ENCODE assay signal across 3 cellular contexts in the genomic region with DNA sequence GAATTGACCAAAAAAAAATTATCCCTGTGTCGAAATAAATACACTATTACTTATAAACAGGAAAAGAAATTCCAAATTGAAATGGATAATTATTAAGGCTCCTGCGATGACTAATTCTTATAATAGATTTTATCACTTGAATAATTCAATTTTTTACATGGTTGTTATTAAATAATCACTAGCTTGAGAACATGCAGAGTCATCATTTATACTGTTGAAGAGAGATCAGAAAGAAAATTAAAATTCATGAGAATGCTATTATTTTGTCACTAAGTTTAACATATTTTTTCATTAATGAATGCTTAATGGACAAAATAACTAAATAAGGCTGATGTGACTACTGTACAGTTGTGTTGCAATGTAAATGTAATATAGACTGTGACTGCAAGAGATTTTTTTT.
TF ChIP-seq lines count a peak whose summit lies in the region.

No MANE protein-coding gene starts in this region.

TF ChIP-seq in HepG2, 621 proteins besides CTCF, POLR2A, EP300 and RAD21:
- TF ChIP-seq DNMT3B (CRISPR knock-in tag; conservative IDR thresholded peaks at IDR 0.05) (no peak), ZNF678 (CRISPR knock-in tag; IDR thresholded peaks at IDR 0.05) (no peak), MAFK (conservative IDR thresholded peaks at IDR 0.05 in 1 of 2, IDR thresholded peaks at IDR 0.05 in 1 of 2; ENCODE audit: low read length in 2 of 2) (peak; percentile 62 to 86), ZMYM4 (CRISPR knock-in tag; IDR thresholded peaks at IDR 0.05) (no peak), MAFF (IDR thresholded peaks at IDR 0.05; ENCODE audit: low read depth, low read length) (peak; percentile 60; the same call in 1 of the 2 replicates), ZFY (CRISPR knock-in tag; IDR thresholded peaks at IDR 0.05) (no peak), CREB1 (IDR thresholded peaks at IDR 0.05) (no peak), CREB1 (CRISPR knock-in tag; IDR thresholded peaks at IDR 0.05) (no peak)
- TF ChIP-seq, protein P1, sequence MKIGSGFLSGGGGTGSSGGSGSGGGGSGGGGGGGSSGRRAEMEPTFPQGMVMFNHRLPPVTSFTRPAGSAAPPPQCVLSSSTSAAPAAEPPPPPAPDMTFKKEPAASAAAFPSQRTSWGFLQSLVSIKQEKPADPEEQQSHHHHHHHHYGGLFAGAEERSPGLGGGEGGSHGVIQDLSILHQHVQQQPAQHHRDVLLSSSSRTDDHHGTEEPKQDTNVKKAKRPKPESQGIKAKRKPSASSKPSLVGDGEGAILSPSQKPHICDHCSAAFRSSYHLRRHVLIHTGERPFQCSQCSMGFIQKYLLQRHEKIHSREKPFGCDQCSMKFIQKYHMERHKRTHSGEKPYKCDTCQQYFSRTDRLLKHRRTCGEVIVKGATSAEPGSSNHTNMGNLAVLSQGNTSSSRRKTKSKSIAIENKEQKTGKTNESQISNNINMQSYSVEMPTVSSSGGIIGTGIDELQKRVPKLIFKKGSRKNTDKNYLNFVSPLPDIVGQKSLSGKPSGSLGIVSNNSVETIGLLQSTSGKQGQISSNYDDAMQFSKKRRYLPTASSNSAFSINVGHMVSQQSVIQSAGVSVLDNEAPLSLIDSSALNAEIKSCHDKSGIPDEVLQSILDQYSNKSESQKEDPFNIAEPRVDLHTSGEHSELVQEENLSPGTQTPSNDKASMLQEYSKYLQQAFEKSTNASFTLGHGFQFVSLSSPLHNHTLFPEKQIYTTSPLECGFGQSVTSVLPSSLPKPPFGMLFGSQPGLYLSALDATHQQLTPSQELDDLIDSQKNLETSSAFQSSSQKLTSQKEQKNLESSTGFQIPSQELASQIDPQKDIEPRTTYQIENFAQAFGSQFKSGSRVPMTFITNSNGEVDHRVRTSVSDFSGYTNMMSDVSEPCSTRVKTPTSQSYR (CRISPR knock-in tag; IDR thresholded peaks at IDR 0.05; ENCODE audit: borderline replicate concordance): no peak
- TF ChIP-seq, protein P2, sequence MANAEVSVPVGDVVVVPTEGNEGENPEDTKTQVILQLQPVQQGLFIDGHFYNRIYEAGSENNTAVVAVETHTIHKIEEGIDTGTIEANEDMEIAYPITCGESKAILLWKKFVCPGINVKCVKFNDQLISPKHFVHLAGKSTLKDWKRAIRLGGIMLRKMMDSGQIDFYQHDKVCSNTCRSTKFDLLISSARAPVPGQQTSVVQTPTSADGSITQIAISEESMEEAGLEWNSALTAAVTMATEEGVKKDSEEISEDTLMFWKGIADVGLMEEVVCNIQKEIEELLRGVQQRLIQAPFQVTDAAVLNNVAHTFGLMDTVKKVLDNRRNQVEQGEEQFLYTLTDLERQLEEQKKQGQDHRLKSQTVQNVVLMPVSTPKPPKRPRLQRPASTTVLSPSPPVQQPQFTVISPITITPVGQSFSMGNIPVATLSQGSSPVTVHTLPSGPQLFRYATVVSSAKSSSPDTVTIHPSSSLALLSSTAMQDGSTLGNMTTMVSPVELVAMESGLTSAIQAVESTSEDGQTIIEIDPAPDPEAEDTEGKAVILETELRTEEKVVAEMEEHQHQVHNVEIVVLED (CRISPR knock-in tag; IDR thresholded peaks at IDR 0.05; ENCODE audit: borderline replicate concordance): no peak

TF ChIP-seq in A549, 52 proteins besides CTCF, POLR2A, EP300 and RAD21:
- TF ChIP-seq MAFK (IDR thresholded peaks at IDR 0.05; ENCODE audit: partially characterized antibody): peak; percentile 75
- TF ChIP-seq, protein P3, sequence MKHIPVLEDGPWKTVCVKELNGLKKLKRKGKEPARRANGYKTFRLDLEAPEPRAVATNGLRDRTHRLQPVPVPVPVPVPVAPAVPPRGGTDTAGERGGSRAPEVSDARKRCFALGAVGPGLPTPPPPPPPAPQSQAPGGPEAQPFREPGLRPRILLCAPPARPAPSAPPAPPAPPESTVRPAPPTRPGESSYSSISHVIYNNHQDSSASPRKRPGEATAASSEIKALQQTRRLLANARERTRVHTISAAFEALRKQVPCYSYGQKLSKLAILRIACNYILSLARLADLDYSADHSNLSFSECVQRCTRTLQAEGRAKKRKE (CRISPR knock-in tag; IDR thresholded peaks at IDR 0.05; ENCODE audit: low read depth): no peak

TF ChIP-seq in IMR-90, 13 proteins besides CTCF, POLR2A, EP300 and RAD21:
- TF ChIP-seq MAFK (IDR thresholded peaks at IDR 0.05; ENCODE audit: low read depth, low read length) (peak; percentile 60), CHD1 (IDR thresholded peaks at IDR 0.05; ENCODE audit: low read depth, low read length) (no peak), MAZ (IDR thresholded peaks at IDR 0.05; ENCODE audit: borderline replicate concordance, low read depth, low read length) (no peak), MXI1 (IDR thresholded peaks at IDR 0.05; ENCODE audit: borderline replicate concordance, low read depth, low read length) (no peak), SMC3 (IDR thresholded peaks at IDR 0.05; ENCODE audit: low read depth, low read length) (no peak)
